In the genomic region with DNA sequence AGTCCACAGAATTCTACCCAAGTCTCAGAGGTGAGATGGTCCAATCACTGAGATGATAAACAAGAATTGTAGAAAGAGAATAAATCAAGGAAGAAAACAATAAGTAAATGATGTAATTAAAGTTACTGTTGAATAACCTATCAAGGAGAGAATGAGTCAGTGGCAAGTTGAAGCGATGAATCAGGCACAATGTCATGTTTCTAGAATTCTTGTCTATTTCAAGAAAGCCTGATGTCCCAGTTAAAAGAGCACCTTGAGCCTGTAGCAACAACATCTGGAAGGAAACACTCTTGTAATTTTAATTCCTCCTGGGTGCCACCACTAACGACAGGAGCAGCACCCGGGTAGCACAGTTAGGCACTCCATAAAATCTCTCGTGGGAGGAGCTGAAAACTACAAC, we compare ENCODE assay signal across 16 cellular contexts.
DNase-seq lines count a peak whose midpoint lies in the region; ATAC-seq and TF ChIP-seq lines count a peak whose summit lies in the region.
"Had no signal": no experiment of that assay in that cellular context is flagged by ENCODE, and none has a peak within 500 bp of the region (broad histone marks: within the 10 kb centered on the region; RNA-seq: fewer than 3 reads in every experiment).

No MANE protein-coding gene starts in this region.

- peak overlapping the region; percentile 68 for H3K27ac Mint-ChIP-seq in activated naive CD4-positive, alpha-beta T cell treated with anti-CD3 and anti-CD28 coated beads for 36 hours
- peak overlapping the region; percentile 84 for H3K27ac Mint-ChIP-seq in activated naive CD8-positive, alpha-beta T cell
- H3K27ac Mint-ChIP-seq: natural killer cell treated with Interleukin-12 subunit alpha and Interleukin-12 subunit beta and Interleukin-15 and Interleukin-18, amount 100 ng/mL, for 72 hours had no signal

- H2AFZ ChIP-seq in hepatocyte: no peak overlapping the region

- H3K9me3 ChIP-seq in hepatocyte (ENCODE audit: low read depth): no peaks in the 10 kb centered on the region
- H3K9me3 ChIP-seq in upper lobe of right lung: no peaks in the 10 kb centered on the region
- H3K9me3 ChIP-seq in body of pancreas: no peaks in the 10 kb centered on the region
- H3K9me3 ChIP-seq: lower lobe of right lung, SJCRH30 had no signal

- H3K27me3 Mint-ChIP-seq in activated naive CD4-positive, alpha-beta T cell treated with anti-CD3 and anti-CD28 coated beads for 36 hours (ENCODE audit: low read depth): peaks cover 3% of the 10 kb centered on the region
- peaks cover 4% of the 10 kb centered on the region for H3K27me3 Mint-ChIP-seq in activated naive CD8-positive, alpha-beta T cell

- no peaks in the 10 kb centered on the region for H3K36me3 Mint-ChIP-seq in activated naive CD4-positive, alpha-beta T cell treated with anti-CD3 and anti-CD28 coated beads for 36 hours (ENCODE audit: low read depth)
- no peaks in the 10 kb centered on the region for H3K36me3 Mint-ChIP-seq in activated naive CD8-positive, alpha-beta T cell
- H3K36me3 Mint-ChIP-seq: natural killer cell treated with Interleukin-12 subunit alpha and Interleukin-12 subunit beta and Interleukin-15 and Interleukin-18, amount 100 ng/mL, for 72 hours had no signal

- H3K9me2 ChIP-seq in hepatocyte (replicated peaks; ENCODE audit: insufficient read depth): no peaks in the 10 kb centered on the region

- no peak overlapping the region for H3K4me2 ChIP-seq in hepatocyte

- TF ChIP-seq CTCF in hepatocyte (IDR thresholded peaks at IDR 0.05; ENCODE audit: poor library complexity) (no peak), upper lobe of right lung (IDR thresholded peaks at IDR 0.05) (no peak), body of pancreas (IDR thresholded peaks at IDR 0.05) (no peak)

- H3K27ac ChIP-seq in hepatocyte (peak overlapping the region; percentile 23), upper lobe of right lung (peak overlapping the region; percentile 9), body of pancreas (no peak overlapping the region)
- H3K27ac ChIP-seq: lower lobe of right lung, SJCRH30 had no signal

- H3K4me3 ChIP-seq in hepatocyte: no peak overlapping the region
- H3K4me3 ChIP-seq in upper lobe of right lung: no peak overlapping the region
- H3K4me3 ChIP-seq in body of pancreas: no peak overlapping the region
- H3K4me3 ChIP-seq: lower lobe of right lung, SJCRH30 had no signal

- H3K4me1 Mint-ChIP-seq in activated naive CD4-positive, alpha-beta T cell treated with anti-CD3 and anti-CD28 coated beads for 36 hours (ENCODE audit: low read depth): peaks cover 16% of the 10 kb centered on the region
- H3K4me1 Mint-ChIP-seq in activated naive CD8-positive, alpha-beta T cell (ENCODE audit: low read depth): peaks cover 5% of the 10 kb centered on the region

- TF ChIP-seq POLR2A in body of pancreas (IDR thresholded peaks at IDR 0.05): no peak

- H4K20me1 ChIP-seq in hepatocyte (ENCODE audit: insufficient read depth, poor library complexity, severe bottlenecking): no peaks in the 10 kb centered on the region

- peaks cover 2% of the 10 kb centered on the region for H3K9me3 Mint-ChIP-seq in activated naive CD4-positive, alpha-beta T cell treated with anti-CD3 and anti-CD28 coated beads for 36 hours
- no peaks in the 10 kb centered on the region for H3K9me3 Mint-ChIP-seq in activated naive CD8-positive, alpha-beta T cell (ENCODE audit: low read depth)
- H3K9me3 Mint-ChIP-seq: natural killer cell treated with Interleukin-12 subunit alpha and Interleukin-12 subunit beta and Interleukin-15 and Interleukin-18, amount 100 ng/mL, for 72 hours had no signal

- no peaks in the 10 kb centered on the region for H3K79me2 ChIP-seq in hepatocyte

- 80% methylated on average over 4 of the region's 4 CpGs for WGBS in hepatocyte (ENCODE audit: low lambda C conversion rate, missing lambda C conversion rate)
- 81 to 87% methylated on average over 4 of the region's 4 CpGs for WGBS in body of pancreas, 2 donors

- ATAC-seq in upper lobe of right lung: no peak
- ATAC-seq in body of pancreas: no peak
- ATAC-seq: natural killer cell treated with Interleukin-12 subunit alpha and Interleukin-12 subunit beta and Interleukin-15 and Interleukin-18, amount 100 ng/mL, for 72 hours had no signal

- no peaks in the 10 kb centered on the region for H3K36me3 ChIP-seq in hepatocyte (replicated peaks; ENCODE audit: insufficient read depth, low read depth)
- no peaks in the 10 kb centered on the region for H3K36me3 ChIP-seq in upper lobe of right lung
- H3K36me3 ChIP-seq in body of pancreas (replicated peaks in 1 of 2; ENCODE audit: insufficient read depth in 1 of 2, low read depth in 2 of 2): no peaks in the 10 kb centered on the region
- H3K36me3 ChIP-seq: lower lobe of right lung, SJCRH30 had no signal

- H3K4me1 ChIP-seq in hepatocyte (ENCODE audit: insufficient read depth): no peaks in the 10 kb centered on the region
- no peaks in the 10 kb centered on the region for H3K4me1 ChIP-seq in upper lobe of right lung
- no peaks in the 10 kb centered on the region for H3K4me1 ChIP-seq in body of pancreas
- H3K4me1 ChIP-seq: lower lobe of right lung, SJCRH30 had no signal

- no peak overlapping the region for H3K4me3 Mint-ChIP-seq in activated naive CD4-positive, alpha-beta T cell treated with anti-CD3 and anti-CD28 coated beads for 36 hours
- no peak overlapping the region for H3K4me3 Mint-ChIP-seq in activated naive CD8-positive, alpha-beta T cell
- H3K4me3 Mint-ChIP-seq: natural killer cell treated with Interleukin-12 subunit alpha and Interleukin-12 subunit beta and Interleukin-15 and Interleukin-18, amount 100 ng/mL, for 72 hours had no signal

- H3K27me3 ChIP-seq in hepatocyte (no peaks in the 10 kb centered on the region), upper lobe of right lung (no peaks in the 10 kb centered on the region), body of pancreas (no peaks in the 10 kb centered on the region)
- H3K27me3 ChIP-seq: SJCRH30 had no signal

- DNase-seq in activated naive CD4-positive, alpha-beta T cell treated with anti-CD3 and anti-CD28 coated beads for 36 hours: peak; percentile 21
- DNase-seq in activated naive CD4-positive, alpha-beta T cell treated with Interleukin-2 at 50 U/mL for 16 hours: no peak
- DNase-seq in hepatocyte (ENCODE audit: low spot score): no peak
- DNase-seq in upper lobe of right lung: no peak
- no peak for DNase-seq in activated CD8-positive, alpha-beta memory T cell treated with anti-CD3 and anti-CD28 coated beads, Interleukin-2, amount 50 U/mL, for 48 hours
- DNase-seq in body of pancreas: no peak
- no peak for DNase-seq in NCI-H446 treated with DMSO at 0.1 percent for 48 hours (lab: John Stamatoyannopoulos, UW)
- DNase-seq: activated CD4-positive, alpha-beta T cell treated with anti-CD3 and anti-CD28 coated beads, Interleukin-2, amount 50 U/mL, for 4 hours; activated gamma-delta T cell; GOT3; hippocampal formation; lower lobe of right lung; retina; SJCRH30 had no signal

- CTCF ChIA-PET in activated naive CD4-positive, alpha-beta T cell treated with anti-CD3 and anti-CD28 coated beads for 36 hours (lab: Charles Lee): no interaction called here

- intact Hi-C loops in activated naive CD4-positive, alpha-beta T cell treated with anti-CD3 and anti-CD28 coated beads for 36 hours (cut with micrococcal nuclease): loop anchor here (1.0 kb wide), 2 partner anchors 11 to 35 kb away; no protein-coding TSS in a partner anchor
- intact Hi-C loops in upper lobe of right lung (cut with DNase I) (no loop called here), body of pancreas (cut with DNase I) (no loop called here)

Comparison
In these comparisons a context has a peak if more than half of its experiments do, and no peak if none do; other contexts are left out.
1. H3K27ac ChIP-seq: peak in hepatocyte (single experiment) and upper lobe of right lung (single experiment); none in body of pancreas (0 of 4).